Comparison of ENCODE assay signal across 13 cellular contexts in the genomic region with DNA sequence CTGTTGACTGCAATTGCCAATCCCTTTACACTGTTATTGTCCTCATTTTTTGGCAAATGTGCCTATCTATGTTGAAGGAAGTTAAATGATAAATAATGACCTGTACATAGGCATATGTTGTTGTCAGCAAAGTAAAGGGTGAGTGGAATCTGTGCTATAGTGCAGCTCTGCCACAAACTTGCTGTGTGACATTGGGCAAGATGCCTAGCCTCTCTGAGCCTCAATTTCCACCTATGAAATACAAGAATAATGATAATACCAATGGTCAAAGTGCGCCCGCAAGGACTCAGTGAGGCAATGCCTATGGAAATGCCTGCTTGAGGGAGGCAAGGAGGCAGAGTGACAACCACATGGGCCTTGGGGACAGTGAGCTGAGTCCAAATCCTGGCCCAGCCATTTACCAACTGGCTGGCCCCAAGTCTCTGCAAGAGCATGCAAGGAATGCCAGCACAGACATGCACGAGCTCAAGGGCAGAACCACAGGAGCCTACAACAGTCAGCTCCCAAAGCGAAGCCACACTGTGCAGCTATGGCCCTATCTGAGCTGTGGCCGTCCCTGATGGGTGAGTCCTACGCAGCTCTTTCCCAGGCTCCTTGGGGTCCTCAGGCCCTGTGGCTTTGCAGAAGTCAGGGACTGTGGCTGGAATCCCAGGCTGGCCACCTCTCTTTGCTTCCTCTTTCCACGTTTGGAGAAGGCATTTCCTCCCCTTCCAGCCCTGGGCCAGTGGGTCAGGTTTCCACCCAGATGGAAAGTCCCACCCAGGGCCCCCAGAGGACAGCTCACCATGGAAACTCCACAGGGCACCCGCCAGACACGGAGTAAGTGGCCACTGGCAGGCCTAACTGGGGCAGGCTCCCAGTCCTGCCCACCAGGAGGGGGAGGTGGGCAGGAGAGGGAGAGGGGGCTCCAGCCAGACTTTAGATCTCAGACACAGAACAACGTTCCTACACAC.
"Had no signal": no experiment of that assay in that cellular context is flagged by ENCODE, and none has a peak within 500 bp of the region (broad histone marks: within the 10 kb centered on the region; RNA-seq: fewer than 3 reads in every experiment).

No MANE protein-coding gene starts in this region.

- H3K4me3 ChIP-seq: upper lobe of left lung had no signal

- H3K36me3 ChIP-seq: upper lobe of left lung had no signal

- ATAC-seq: activated naive CD4-positive, alpha-beta T cell treated with anti-CD3 and anti-CD28 coated beads, Interleukin-2, amount 50 U/mL, for 72 hours; natural killer cell treated with Interleukin-12 subunit alpha and Interleukin-12 subunit beta and Interleukin-15 and Interleukin-18, amount 100 ng/mL, for 72 hours; stimulated activated memory B cell treated with anti-CD40 and anti-IgM and Interleukin-4, amounts not matched to agents 10 μg/mL and 1 μg/mL and 100 μg/mL, for 72 hours had no signal

- H3K27ac Mint-ChIP-seq: activated naive CD4-positive, alpha-beta T cell treated with anti-CD3 and anti-CD28 coated beads, Interleukin-2, amount 50 U/mL, for 72 hours; activated T-cell treated with anti-CD3 and anti-CD28 coated beads, Interleukin-2, amount 50 U/mL, for 24 hours; natural killer cell treated with Interleukin-12 subunit alpha and Interleukin-12 subunit beta and Interleukin-15 and Interleukin-18, amount 100 ng/mL, for 72 hours; stimulated activated memory B cell treated with anti-CD40 and anti-IgM and Interleukin-4, amounts not matched to agents 10 μg/mL and 1 μg/mL and 100 μg/mL, for 72 hours had no signal

- H3K4me3 Mint-ChIP-seq: activated T-cell treated with anti-CD3 and anti-CD28 coated beads, Interleukin-2, amount 50 U/mL, for 24 hours; natural killer cell treated with Interleukin-12 subunit alpha and Interleukin-12 subunit beta and Interleukin-15 and Interleukin-18, amount 100 ng/mL, for 72 hours; stimulated activated memory B cell treated with anti-CD40 and anti-IgM and Interleukin-4, amounts not matched to agents 10 μg/mL and 1 μg/mL and 100 μg/mL, for 72 hours had no signal

- H3K9me3 ChIP-seq: upper lobe of left lung had no signal

- H3K4me1 Mint-ChIP-seq: stimulated activated memory B cell treated with anti-CD40 and anti-IgM and Interleukin-4, amounts not matched to agents 10 μg/mL and 1 μg/mL and 100 μg/mL, for 72 hours had no signal

- H3K27me3 ChIP-seq: upper lobe of left lung had no signal

- H3K36me3 Mint-ChIP-seq: activated naive CD4-positive, alpha-beta T cell treated with anti-CD3 and anti-CD28 coated beads, Interleukin-2, amount 50 U/mL, for 72 hours; natural killer cell treated with Interleukin-12 subunit alpha and Interleukin-12 subunit beta and Interleukin-15 and Interleukin-18, amount 100 ng/mL, for 72 hours; stimulated activated memory B cell treated with anti-CD40 and anti-IgM and Interleukin-4, amounts not matched to agents 10 μg/mL and 1 μg/mL and 100 μg/mL, for 72 hours had no signal

- H3K27me3 Mint-ChIP-seq: activated T-cell treated with anti-CD3 and anti-CD28 coated beads, Interleukin-2, amount 50 U/mL, for 24 hours; natural killer cell treated with Interleukin-12 subunit alpha and Interleukin-12 subunit beta and Interleukin-15 and Interleukin-18, amount 100 ng/mL, for 72 hours had no signal

- FAIRE-seq: bronchial epithelial cell, frontal cortex, keratinocyte, small intestine had no signal

- H3K9me3 Mint-ChIP-seq: activated naive CD4-positive, alpha-beta T cell treated with anti-CD3 and anti-CD28 coated beads, Interleukin-2, amount 50 U/mL, for 72 hours; activated T-cell treated with anti-CD3 and anti-CD28 coated beads, Interleukin-2, amount 50 U/mL, for 24 hours; natural killer cell treated with Interleukin-12 subunit alpha and Interleukin-12 subunit beta and Interleukin-15 and Interleukin-18, amount 100 ng/mL, for 72 hours; stimulated activated memory B cell treated with anti-CD40 and anti-IgM and Interleukin-4, amounts not matched to agents 10 μg/mL and 1 μg/mL and 100 μg/mL, for 72 hours had no signal

- DNase-seq: activated CD4-positive, alpha-beta T cell treated with anti-CD3 and anti-CD28 coated beads, Interleukin-2, amount 50 U/mL, for 4 hours; activated CD4-positive, CD25-positive, alpha-beta regulatory T cell treated with anti-CD3 and anti-CD28 coated beads, Interleukin-2, amount 50 U/mL, for 72 hours; activated effector memory CD4-positive, alpha-beta T cell treated with Interleukin-2 at 50 U/mL for 16 hours; activated T-cell treated with anti-CD3 and anti-CD28 coated beads, Interleukin-2, amount 50 U/mL, for 24 hours; amygdala; small intestine; upper lobe of left lung had no signal
